In the genomic region with DNA sequence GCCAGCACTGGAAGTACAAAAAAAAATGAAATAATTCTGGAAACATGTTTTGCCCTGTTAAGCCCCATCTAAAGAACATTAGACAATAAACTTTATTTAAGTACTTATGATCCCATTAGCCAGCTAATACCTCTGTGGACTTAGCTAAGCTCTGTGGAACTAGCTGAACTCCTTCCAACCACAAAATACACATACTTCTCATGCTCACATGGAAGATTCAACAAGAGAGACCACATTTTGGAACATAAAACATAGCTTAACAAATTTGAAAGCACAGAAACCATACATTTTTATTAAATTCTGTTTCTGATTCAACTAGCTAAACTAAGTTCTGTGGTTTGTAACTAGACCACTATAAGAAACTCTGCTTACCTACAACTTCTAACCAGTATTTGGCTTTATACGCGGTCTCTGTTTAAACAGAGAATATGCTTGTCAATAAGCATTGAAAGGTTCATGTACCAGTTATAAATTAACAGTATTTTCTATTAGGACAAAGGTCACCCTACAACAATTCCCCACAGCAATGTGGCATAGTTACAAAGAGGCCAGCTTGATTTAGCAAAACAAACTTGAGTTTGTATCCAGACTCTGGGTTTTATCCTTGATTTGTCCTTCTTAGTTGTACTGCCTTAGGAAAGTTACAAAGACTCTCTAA, we compare ENCODE assay signal across 25 cellular contexts.
A peak's percentile ranks its signal among the peaks of the same experiment; 100 is the strongest.
DNase-seq lines count a peak whose midpoint lies in the region; ATAC-seq, FAIRE-seq and TF ChIP-seq lines count a peak whose summit lies in the region.
"Had no signal": no experiment of that assay in that cellular context is flagged by ENCODE, and none has a peak within 500 bp of the region (broad histone marks: within the 10 kb centered on the region; RNA-seq: fewer than 3 reads in every experiment).

No MANE protein-coding gene starts in this region.

- intact Hi-C loops in kidney (cut with DNase I): no loop called here

- peak; percentile 60 for FAIRE-seq in kidney (lab: Jason Lieb, UNC)
- FAIRE-seq: D721Med, H1, HTR-8/SVneo, TTC549 had no signal

- H3K36me3 ChIP-seq in kidney (ENCODE audit: control insufficient read depth in 1 of 2, insufficient read depth in 2 of 2, low read length in 2 of 2): no peaks in the 10 kb centered on the region
- H3K36me3 ChIP-seq: gastroesophageal sphincter, transverse colon had no signal

- peak overlapping the region; percentile 3 to 36 for H3K27ac ChIP-seq in kidney (ENCODE audit: low read depth in 2 of 2, low read length in 2 of 2)
- H3K27ac ChIP-seq: gastroesophageal sphincter, KMS-11, transverse colon had no signal

- H3K9ac ChIP-seq in kidney (ENCODE audit: low read length in 2 of 2): no peak overlapping the region
- H3K9ac ChIP-seq: KMS-11 had no signal

- ATAC-seq in HG03469 (IDR thresholded peaks at IDR 0.05; ENCODE audit: unreplicated experiment): no peak
- ATAC-seq: activated naive CD8-positive, alpha-beta T cell treated with anti-CD3 and anti-CD28 coated beads, Interleukin-2, amount 50 U/mL, for 24 hours; activated T-cell treated with anti-CD3 and anti-CD28 coated beads, Interleukin-2, amount 50 U/mL, for 72 hours; gastroesophageal sphincter; T-helper 17 cell had no signal

- DNase-seq in HT-29 (ENCODE audit: low spot score): peak; percentile 51
- peak; percentile 49 for DNase-seq in astrocyte of the cerebellum (ENCODE audit: low read depth)
- DNase-seq in kidney: no peak
- DNase-seq in retinal pigment epithelial cell (ENCODE audit: low read depth): peak; percentile 61
- DNase-seq in dermis blood vessel endothelial cell: no peak
- no peak for DNase-seq in NCI-H2081 treated with DMSO at 0.1 percent for 48 hours (lab: John Stamatoyannopoulos, UW)
- DNase-seq: activated CD4-positive, CD25-positive, alpha-beta regulatory T cell; activated naive CD8-positive, alpha-beta T cell treated with anti-CD3 and anti-CD28 coated beads, Interleukin-2, amount 50 U/mL, for 24 hours; activated T-cell treated with anti-CD3 and anti-CD28 coated beads, Interleukin-2, amount 50 U/mL, for 72 hours; hypothalamus; mesendoderm; NCI-H2029 treated with DMSO at 0.1 percent for 48 hours; NCI-H524 treated with DMSO at 0.1 percent for 48 hours; Right ventricle myocardium superior; stimulated activated CD4-positive, alpha-beta T cell treated with anti-CD3 and anti-CD28 coated beads, Interleukin-15, amount 100 ng/mL, for 24 hours; stimulated activated CD4-positive, alpha-beta T cell treated with anti-CD3 and anti-CD28 coated beads, Interleukin-4, amount 100 ng/mL, for 4 hours; T-helper 17 cell; transverse colon had no signal

- in situ Hi-C loops in astrocyte of the cerebellum (cut with HindIII; ENCODE audit: low sequenced_read_pairs): no loop called here

- no peaks in the 10 kb centered on the region for H3K9me3 ChIP-seq in kidney (ENCODE audit: control insufficient read depth in 1 of 2, low read length in 2 of 2)
- H3K9me3 ChIP-seq: gastroesophageal sphincter, transverse colon had no signal

- TF ChIP-seq CTCF in astrocyte of the cerebellum (IDR thresholded peaks at IDR 0.05; ENCODE audit: low read depth, low read length, missing control alignments): no peak
- no peak for TF ChIP-seq CTCF in kidney (IDR thresholded peaks at IDR 0.05; ENCODE audit: borderline replicate concordance, extremely low read depth, insufficient read depth)
- TF ChIP-seq CTCF in retinal pigment epithelial cell (conservative IDR thresholded peaks at IDR 0.05; ENCODE audit: low read depth, low read length): no peak

- H3K4me3 ChIP-seq in astrocyte of the cerebellum (ENCODE audit: low read depth, low read length) (no peak overlapping the region), kidney (ENCODE audit: low read length in 2 of 2) (no peak overlapping the region), retinal pigment epithelial cell (ENCODE audit: low read length) (no peak overlapping the region)
- H3K4me3 ChIP-seq: gastroesophageal sphincter, transverse colon had no signal

- H3K4me1 ChIP-seq in kidney (ENCODE audit: control insufficient read depth in 1 of 2, insufficient read depth in 1 of 2, low read depth in 1 of 2, low read length in 2 of 2): no peaks in the 10 kb centered on the region
- H3K4me1 ChIP-seq: gastroesophageal sphincter, transverse colon had no signal

Comparison
In these comparisons a context has a peak if more than half of its experiments do, and no peak if none do; other contexts are left out.
1. DNase-seq: peak in HT-29 (single experiment), astrocyte of the cerebellum (single experiment) and retinal pigment epithelial cell (single experiment); none in kidney (single experiment), dermis blood vessel endothelial cell (single experiment) and NCI-H2081 treated with DMSO at 0.1 percent for 48 hours (single experiment).